Comparison of ENCODE assay signal across 1 cellular context in the genomic region with DNA sequence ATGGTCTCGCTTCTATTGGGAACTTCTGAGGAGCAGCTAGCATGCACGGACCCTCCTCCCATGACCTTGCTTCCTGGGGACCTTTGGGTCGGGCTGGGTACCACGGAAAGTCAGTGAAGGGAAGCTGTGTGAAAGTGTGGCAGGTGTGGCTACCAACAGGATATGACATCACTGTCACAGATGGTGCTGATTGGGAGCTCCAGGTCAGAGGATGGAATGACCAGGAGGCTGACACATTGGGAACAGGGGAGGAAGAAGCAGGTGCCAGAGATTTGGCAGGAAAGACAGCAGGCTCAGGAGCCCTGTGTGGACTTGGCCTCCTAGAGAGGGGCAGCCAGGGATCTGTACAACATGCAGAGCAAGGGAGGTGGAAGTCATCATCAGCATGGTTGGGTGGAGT.
TF ChIP-seq lines count a peak whose summit lies in the region.

No MANE protein-coding gene starts in this region.

TF ChIP-seq in HEK293T, 16 proteins besides CTCF, POLR2A, EP300 and RAD21:
- TF ChIP-seq NFRKB (IDR thresholded peaks at IDR 0.05) (no peak), HDGF (IDR thresholded peaks at IDR 0.05; ENCODE audit: borderline replicate concordance) (no peak), FOXM1 (IDR thresholded peaks at IDR 0.05; ENCODE audit: borderline replicate concordance) (no peak), ARNT (IDR thresholded peaks at IDR 0.05) (no peak), ZNF384 (IDR thresholded peaks at IDR 0.05) (no peak), L3MBTL2 (conservative IDR thresholded peaks at IDR 0.05) (no peak), SP1 (IDR thresholded peaks at IDR 0.05) (no peak), ELF4 (IDR thresholded peaks at IDR 0.05) (no peak), FOXK2 (IDR thresholded peaks at IDR 0.05) (no peak), SUZ12 (IDR thresholded peaks at IDR 0.05) (no peak)
